Comparison of ENCODE assay signal across 23 cellular contexts in the genomic region with DNA sequence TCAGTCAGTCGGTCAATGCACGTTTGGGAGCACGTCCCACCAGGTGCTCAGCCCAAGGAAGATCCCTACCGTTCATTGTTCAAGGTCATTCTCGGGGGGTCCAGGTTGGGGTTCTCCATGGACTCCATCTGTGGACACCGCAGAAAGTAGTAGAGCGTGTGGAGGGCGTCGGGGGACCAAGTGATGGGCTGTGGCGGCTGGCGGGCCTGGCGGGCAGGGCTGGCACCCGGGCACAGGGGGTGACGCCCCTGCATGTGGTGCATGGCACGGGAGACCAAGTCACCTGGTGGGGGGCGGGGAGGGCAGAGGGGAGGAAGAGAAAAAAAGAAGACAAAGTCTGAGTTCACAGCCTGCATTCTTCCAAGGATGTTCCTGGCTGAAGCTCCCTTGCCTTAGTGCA.
"Had no signal": no experiment of that assay in that cellular context is flagged by ENCODE, and none has a peak within 500 bp of the region (broad histone marks: within the 10 kb centered on the region; RNA-seq: fewer than 3 reads in every experiment).

No MANE protein-coding gene starts in this region.

- H3K27me3 Mint-ChIP-seq: naive thymus-derived CD4-positive, alpha-beta T cell; progenitor cell of endocrine pancreas; stimulated activated memory B cell treated with anti-CD40 and anti-IgM and Interleukin-4, amounts not matched to agents 10 μg/mL and 1 μg/mL and 100 μg/mL, for 72 hours; type B pancreatic cell had no signal

- DNase-seq: naive thymus-derived CD4-positive, alpha-beta T cell; natural killer cell; occipital lobe; ovary; psoas muscle; right cardiac atrium; right lobe of liver; sigmoid colon; small intestine; stimulated activated CD4-positive, alpha-beta T cell treated with anti-CD3 and anti-CD28 coated beads, Interleukin-15, amount 100 ng/mL, for 24 hours; stimulated activated CD4-positive, alpha-beta T cell treated with anti-CD3 and anti-CD28 coated beads, Interleukin-2, amount 100 ng/mL, for 24 hours; stimulated activated CD4-positive, alpha-beta T cell treated with anti-CD3 and anti-CD28 coated beads, Interleukin-2, amount 100 ng/mL, for 48 hours; stimulated activated CD4-positive, alpha-beta T cell treated with anti-CD3 and anti-CD28 coated beads, Interleukin-4, amount 100 ng/mL, for 24 hours; stimulated activated naive CD4-positive, alpha-beta T cell treated with Interleukin-2 at 50 U/mL for 16 hours; stomach; thyroid gland; upper lobe of right lung had no signal

- H3K27ac Mint-ChIP-seq: nephron; neural progenitor cell; progenitor cell of endocrine pancreas; stimulated activated memory B cell treated with anti-CD40 and anti-IgM and Interleukin-4, amounts not matched to agents 10 μg/mL and 1 μg/mL and 100 μg/mL, for 72 hours; stimulated activated naive CD8-positive, alpha-beta T cell treated with anti-CD3 and anti-CD28 coated beads, Interleukin-15, Interleukin-2, amounts not matched to agents 100 ng/mL and 50 ng/mL, for 24 hours had no signal

- H3K4me3 Mint-ChIP-seq: naive thymus-derived CD4-positive, alpha-beta T cell; nephron; neural progenitor cell; stimulated activated memory B cell treated with anti-CD40 and anti-IgM and Interleukin-4, amounts not matched to agents 10 μg/mL and 1 μg/mL and 100 μg/mL, for 72 hours; stimulated activated naive CD8-positive, alpha-beta T cell treated with anti-CD3 and anti-CD28 coated beads, Interleukin-15, Interleukin-2, amounts not matched to agents 100 ng/mL and 50 ng/mL, for 24 hours; type B pancreatic cell had no signal

- H3K4me1 Mint-ChIP-seq: stimulated activated memory B cell treated with anti-CD40 and anti-IgM and Interleukin-4, amounts not matched to agents 10 μg/mL and 1 μg/mL and 100 μg/mL, for 72 hours had no signal

- ATAC-seq: naive thymus-derived CD4-positive, alpha-beta T cell; psoas muscle; right cardiac atrium; right lobe of liver; stimulated activated memory B cell treated with anti-CD40 and anti-IgM and Interleukin-4, amounts not matched to agents 10 μg/mL and 1 μg/mL and 100 μg/mL, for 72 hours; upper lobe of right lung had no signal

- H3K36me3 Mint-ChIP-seq: naive thymus-derived CD4-positive, alpha-beta T cell; natural killer cell had no signal

- H3K9me3 Mint-ChIP-seq: naive thymus-derived CD4-positive, alpha-beta T cell; natural killer cell; nephron; neural progenitor cell; stimulated activated memory B cell treated with anti-CD40 and anti-IgM and Interleukin-4, amounts not matched to agents 10 μg/mL and 1 μg/mL and 100 μg/mL, for 72 hours; stimulated activated naive CD8-positive, alpha-beta T cell treated with anti-CD3 and anti-CD28 coated beads, Interleukin-15, Interleukin-2, amounts not matched to agents 100 ng/mL and 50 ng/mL, for 24 hours; type B pancreatic cell had no signal
